In the genomic region with DNA sequence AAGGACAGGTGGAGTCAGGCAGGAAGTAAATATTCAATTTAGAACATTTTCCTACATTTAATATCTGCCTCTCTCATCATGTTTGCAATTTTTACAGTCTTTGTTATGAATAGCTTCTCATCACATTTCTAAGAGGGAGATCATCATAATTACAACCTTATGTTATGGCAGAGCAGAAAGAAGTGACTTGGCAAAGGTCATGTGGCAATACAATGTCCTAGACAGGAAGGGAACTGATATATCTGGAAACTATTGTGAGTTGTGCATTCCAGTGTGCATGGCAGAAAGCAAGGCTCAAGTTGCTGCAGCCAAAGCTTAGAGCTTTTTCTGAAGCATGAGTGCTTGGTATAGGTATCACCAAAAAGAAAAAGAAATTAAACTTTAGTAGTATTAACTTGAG, we compare ENCODE assay signal across 19 cellular contexts.
DNase-seq lines count a peak whose midpoint lies in the region; ATAC-seq and TF ChIP-seq lines count a peak whose summit lies in the region.
"Had no signal": no experiment of that assay in that cellular context is flagged by ENCODE, and none has a peak within 500 bp of the region (broad histone marks: within the 10 kb centered on the region; RNA-seq: fewer than 3 reads in every experiment).

No MANE protein-coding gene starts in this region.

- no peak overlapping the region for H3K4me3 ChIP-seq in fibroblast of pulmonary artery (replicated peaks; ENCODE audit: low read depth, low read length)
- H3K4me3 ChIP-seq: sigmoid colon had no signal

- ATAC-seq in SK-N-SH treated with all-trans-retinoic acid at 6 μM for 48 hours (peak; percentile 86), GM18858 (IDR thresholded peaks at IDR 0.05; ENCODE audit: unreplicated experiment) (no peak), GM18870 (IDR thresholded peaks at IDR 0.05; ENCODE audit: unreplicated experiment) (no peak)
- ATAC-seq: activated T-helper 17 cell treated with anti-CD3 and anti-CD28 coated beads, Interleukin-2, amount 50 U/mL, for 72 hours; stimulated activated effector memory CD8-positive, alpha-beta T cell treated with anti-CD3 and anti-CD28 coated beads, Interleukin-12 subunit alpha, Interleukin-12 subunit beta, amount 100 ng/mL, for 72 hours had no signal

- DNase-seq in GM04503 (ENCODE audit: low read depth) (peak; percentile 66), fibroblast of pulmonary artery (ENCODE audit: low read depth) (peak; percentile 40), NCI-H187 (lab: John Stamatoyannopoulos, UW) (no peak), NCI-H524 (lab: John Stamatoyannopoulos, UW) (no peak)
- DNase-seq: activated CD8-positive, alpha-beta memory T cell treated with anti-CD3 and anti-CD28 coated beads, Interleukin-2, amount 50 U/mL, for 4 hours; BE2C; COR-L47; effector CD8-positive, alpha-beta T cell; H9; NCI-H1436 treated with DMSO at 0.1 percent for 48 hours; NCI-H526 treated with DMSO at 0.1 percent for 48 hours; RPMI8226; sigmoid colon; WERI-Rb-1 had no signal

- no peak for TF ChIP-seq CTCF in fibroblast of pulmonary artery (IDR thresholded peaks at IDR 0.05; ENCODE audit: low read length, missing control alignments)

TF ChIP-seq in SK-N-SH treated with all-trans-retinoic acid at 6 μM for 48 hours, 23 proteins besides CTCF, POLR2A, EP300 and RAD21:
- TF ChIP-seq PPARA (CRISPR knock-in tag; IDR thresholded peaks at IDR 0.05; ENCODE audit: borderline replicate concordance) = no peak
- TF ChIP-seq RARB (CRISPR knock-in tag; IDR thresholded peaks at IDR 0.05) = no peak
- no peak for TF ChIP-seq SNAI2 (CRISPR knock-in tag; IDR thresholded peaks at IDR 0.05)
- TF ChIP-seq, protein P1, sequence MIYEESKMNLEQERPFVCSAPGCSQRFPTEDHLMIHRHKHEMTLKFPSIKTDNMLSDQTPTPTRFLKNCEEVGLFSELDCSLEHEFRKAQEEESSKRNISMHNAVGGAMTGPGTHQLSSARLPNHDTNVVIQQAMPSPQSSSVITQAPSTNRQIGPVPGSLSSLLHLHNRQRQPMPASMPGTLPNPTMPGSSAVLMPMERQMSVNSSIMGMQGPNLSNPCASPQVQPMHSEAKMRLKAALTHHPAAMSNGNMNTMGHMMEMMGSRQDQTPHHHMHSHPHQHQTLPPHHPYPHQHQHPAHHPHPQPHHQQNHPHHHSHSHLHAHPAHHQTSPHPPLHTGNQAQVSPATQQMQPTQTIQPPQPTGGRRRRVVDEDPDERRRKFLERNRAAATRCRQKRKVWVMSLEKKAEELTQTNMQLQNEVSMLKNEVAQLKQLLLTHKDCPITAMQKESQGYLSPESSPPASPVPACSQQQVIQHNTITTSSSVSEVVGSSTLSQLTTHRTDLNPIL (CRISPR knock-in tag; IDR thresholded peaks at IDR 0.05; ENCODE audit: low read depth) = no peak

Comparison
In these comparisons a context has a peak if more than half of its experiments do, and no peak if none do; other contexts are left out.
1. DNase-seq: peak in GM04503 (single experiment) and fibroblast of pulmonary artery (single experiment); none in NCI-H187 (0 of 2) and NCI-H524 (0 of 2).